ENCODE assay signal across 8 cellular contexts in genomic region chr2:186544255-186544675, GRCh38. TPM values are rescaled to one million over a fixed set of nuclear protein-coding genes. Genes with fewer than 3 reads are reported as not detected.
DNase-seq lines count a peak whose midpoint lies in the region; ATAC-seq and TF ChIP-seq lines count a peak whose summit lies in the region.

No MANE protein-coding gene starts in this region.

- TF ChIP-seq CTCF in ascending aorta (IDR thresholded peaks at IDR 0.05) (no peak), thyroid gland (IDR thresholded peaks at IDR 0.05) (no peak), WERI-Rb-1 (IDR thresholded peaks at IDR 0.05; ENCODE audit: low read depth, low read length) (no peak)

- ATAC-seq in HG02852 (IDR thresholded peaks at IDR 0.05; ENCODE audit: unreplicated experiment) (peak; percentile 48), HG03520 (IDR thresholded peaks at IDR 0.05; ENCODE audit: unreplicated experiment) (no peak)

- no peaks in the 10 kb centered on the region for H3K9me3 ChIP-seq in ascending aorta
- no peaks in the 10 kb centered on the region for H3K9me3 ChIP-seq in thyroid gland
- no peaks in the 10 kb centered on the region for H3K9me3 ChIP-seq in WERI-Rb-1 (ENCODE audit: severe bottlenecking)

- no peak for DNase-seq in ascending aorta (ENCODE audit: low spot score in 2 of 2)
- peak; percentile 22 for DNase-seq in iPS-NIHi7 (ENCODE audit: extremely low spot score)
- DNase-seq in thyroid gland: no peak
- no peak for DNase-seq in WERI-Rb-1
- DNase-seq in NCI-H524 treated with DMSO at 0.1 percent for 48 hours (lab: John Stamatoyannopoulos, UW): no peak
- DNase-seq in cortex of kidney (lab: John Stamatoyannopoulos, UW): no peak

- H3K4me3 ChIP-seq in ascending aorta (no peak overlapping the region), thyroid gland (replicated peaks in 1 of 3) (no peak overlapping the region), WERI-Rb-1 (ENCODE audit: low read depth, low read length) (no peak overlapping the region)

- intact Hi-C loops in ascending aorta (cut with DNase I): no loop called here
- intact Hi-C loops in thyroid gland (cut with DNase I): no loop called here

- no peak for TF ChIP-seq POLR2A in thyroid gland (IDR thresholded peaks at IDR 0.05)

- H3K36me3 ChIP-seq in ascending aorta: no peaks in the 10 kb centered on the region
- H3K36me3 ChIP-seq in thyroid gland: no peaks in the 10 kb centered on the region
- H3K36me3 ChIP-seq in WERI-Rb-1: no peaks in the 10 kb centered on the region

- peak overlapping the region; percentile 66 to 76 for H3K27ac ChIP-seq in ascending aorta
- peak overlapping the region; percentile 11 to 76 (median 66) for H3K27ac ChIP-seq in thyroid gland
- H3K27ac ChIP-seq in WERI-Rb-1: no peak overlapping the region

- H3K27me3 ChIP-seq in ascending aorta (no peaks in the 10 kb centered on the region), thyroid gland (no peaks in the 10 kb centered on the region), WERI-Rb-1 (ENCODE audit: insufficient read depth, low read depth, severe bottlenecking) (no peaks in the 10 kb centered on the region)

- H3K4me1 ChIP-seq in ascending aorta (peaks cover 0 to 13% of the 10 kb centered on the region in 2 donors), thyroid gland (peaks cover 13 to 23% of the 10 kb centered on the region in 2 donors)

- WGBS in thyroid gland, 2 donors: 58 to 63% methylated on average over 1 of the region's 1 CpG

RNA-seq across cellular contexts. Expression of gene ITGAV, which starts 45.6 kb away (rescaled TPM):
- total RNA-seq in ascending aorta (115 TPM), thyroid gland (100 to 1,000 TPM; 136 to 186 (median 143) TPM)

RNA-seq across cellular contexts. Expression of gene ZC3H15, which starts 58.2 kb away (rescaled TPM):
- 17.5 TPM for total RNA-seq in ascending aorta
- total RNA-seq in thyroid gland: 10 to 100 TPM; 56.1 to 74.8 (median 67.5) TPM
